Comparison of ENCODE assay signal across 9 cellular contexts in the genomic region with DNA sequence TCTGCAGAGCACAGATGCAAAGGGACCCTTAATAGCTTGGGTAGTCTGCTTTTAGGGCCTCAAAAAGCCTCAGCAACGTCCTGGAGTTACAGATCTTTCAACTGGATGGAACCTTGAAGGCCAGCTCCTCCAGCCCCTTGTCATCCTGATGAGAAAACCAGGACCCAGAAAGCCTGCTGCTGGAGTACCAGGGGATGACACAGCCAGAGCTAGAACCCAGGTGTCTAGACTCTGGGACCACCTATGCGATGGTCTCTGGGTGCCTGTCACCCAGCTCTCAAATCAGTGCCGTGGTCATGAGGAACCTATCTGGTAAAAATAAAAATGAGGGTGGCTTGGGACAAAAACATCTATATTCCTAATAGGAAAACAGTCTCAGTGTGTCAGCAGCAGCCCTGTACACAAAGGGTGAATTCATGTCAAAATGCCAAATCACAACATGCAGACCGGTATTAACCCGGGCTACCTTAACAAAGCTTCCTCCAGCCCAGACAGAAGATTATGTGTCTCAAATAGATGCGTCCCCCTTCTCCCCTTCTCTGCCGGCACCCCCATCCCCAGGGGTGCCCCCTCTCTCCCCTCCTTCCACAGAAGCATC. TPM values are rescaled to one million over a fixed set of nuclear protein-coding genes. Genes with fewer than 3 reads are reported as not detected.
DNase-seq lines count a peak whose midpoint lies in the region; ATAC-seq and TF ChIP-seq lines count a peak whose summit lies in the region.
"Had no signal": no experiment of that assay in that cellular context is flagged by ENCODE, and none has a peak within 500 bp of the region (broad histone marks: within the 10 kb centered on the region; RNA-seq: fewer than 3 reads in every experiment).

No MANE protein-coding gene starts in this region.

- H3K9me3 ChIP-seq in T-helper 17 cell (ENCODE audit: control insufficient read depth, low read length, poor library complexity, severe bottlenecking), result no peaks in the 10 kb centered on the region
- no peaks in the 10 kb centered on the region for H3K9me3 ChIP-seq in prostate gland

- ATAC-seq in T-helper 17 cell, result no peak

- H3K4me1 Mint-ChIP-seq in T-helper 17 cell, result peaks cover 70% of the 10 kb centered on the region

- peak; percentile 62 for DNase-seq in COLO829 (ENCODE audit: low spot score)
- DNase-seq in T-helper 17 cell, result no peak
- DNase-seq in fibroblast of villous mesenchyme (ENCODE audit: low read depth), result no peak
- DNase-seq in prostate gland (ENCODE audit: low spot score), result no peak
- no peak for DNase-seq in SK-N-DZ (ENCODE audit: low spot score)
- DNase-seq in NCI-H526 (lab: John Stamatoyannopoulos, UW), result no peak
- DNase-seq in stimulated activated CD4-positive, alpha-beta T cell treated with anti-CD3 and anti-CD28 coated beads, Interleukin-4, amount 100 ng/mL, for 4 hours, result no peak
- DNase-seq in NCI-H1105 (lab: John Stamatoyannopoulos, UW), result no peak
- DNase-seq: GOT3 had no signal

- intact Hi-C loops in prostate gland (cut with DNase I), result no loop called here

- H3K36me3 ChIP-seq in prostate gland, result no peaks in the 10 kb centered on the region

- 23% methylated on average over 7 of the region's 7 CpGs for WGBS in prostate gland

- H3K4me3 Mint-ChIP-seq in T-helper 17 cell, result peak overlapping the region; percentile 92

- peak overlapping the region; percentile 98 for H3K27ac Mint-ChIP-seq in T-helper 17 cell

- no peaks in the 10 kb centered on the region for H3K27me3 ChIP-seq in prostate gland (replicated peaks; ENCODE audit: insufficient read depth)

- H3K4me3 ChIP-seq in fibroblast of villous mesenchyme (ENCODE audit: low read depth, low read length) (peak overlapping the region; percentile 31), prostate gland (peak overlapping the region; percentile 13 to 29)

- H3K36me3 Mint-ChIP-seq in T-helper 17 cell (ENCODE audit: low read depth), result peaks cover 8% of the 10 kb centered on the region

- H3K27ac ChIP-seq in prostate gland, result peak overlapping the region; percentile 57 to 66

- no peak for TF ChIP-seq POLR2A in prostate gland (IDR thresholded peaks at IDR 0.05)

- TF ChIP-seq CTCF in fibroblast of villous mesenchyme (IDR thresholded peaks at IDR 0.05; ENCODE audit: insufficient read depth, low read depth, low read length) (no peak), prostate gland (IDR thresholded peaks at IDR 0.05) (no peak)

- H3K4me1 ChIP-seq in prostate gland (replicated peaks), result peaks cover 16% of the 10 kb centered on the region

- H3K27me3 Mint-ChIP-seq in T-helper 17 cell, result no peaks in the 10 kb centered on the region

RNA-seq across cellular contexts. Expression of a gene that starts 28.5 kb away (rescaled TPM):
- 100 to 1,000 TPM; 161 to 181 TPM for total RNA-seq in T-helper 17 cell
- total RNA-seq in fibroblast of villous mesenchyme, result 28.9 and 32.9 TPM in 2 replicates
- 10 to 100 TPM; 29.3 to 31.0 TPM for total RNA-seq in prostate gland
- polyA plus RNA-seq in SK-N-DZ (2014; cell fraction: cytosol; rRNA removed), result 9.8 and 14.5 TPM in 2 replicates
- polyA plus RNA-seq in SK-N-DZ (2014; cell fraction: nucleus; rRNA removed), result 6.3 and 6.9 TPM in 2 replicates
